Comparison of ENCODE assay signal across 9 cellular contexts in genomic region chr6:36963451-36964290, GRCh38. TPM values are rescaled to one million over a fixed set of nuclear protein-coding genes. Genes with fewer than 3 reads are reported as not detected.
DNase-seq lines count a peak whose midpoint lies in the region; ATAC-seq and TF ChIP-seq lines count a peak whose summit lies in the region.
"Had no signal": no experiment of that assay in that cellular context is flagged by ENCODE, and none has a peak within 500 bp of the region (broad histone marks: within the 10 kb centered on the region; RNA-seq: fewer than 3 reads in every experiment).

No MANE protein-coding gene starts in this region.

- intact Hi-C loops in testis (cut with DNase I; ENCODE audit: low total_unique reads), result no loop called here

- H3K4me2 ChIP-seq in DND-41 (ENCODE audit: insufficient read depth, low read length), result peak overlapping the region; percentile 40; the same call in 1 of the 2 replicates
- H3K4me2 ChIP-seq: smooth muscle cell had no signal

- TF ChIP-seq CTCF in DND-41 (IDR thresholded peaks at IDR 0.05; ENCODE audit: borderline replicate concordance, extremely low read depth, low read length, poor library complexity, severe bottlenecking), result no peak
- no peak for TF ChIP-seq CTCF in testis (IDR thresholded peaks at IDR 0.05)
- TF ChIP-seq CTCF in suprapubic skin (IDR thresholded peaks at IDR 0.05), result no peak

- H3K4me3 Mint-ChIP-seq in IgD-negative memory B cell (peak overlapping the region; percentile 40 to 89 (median 81)), memory B cell (peak overlapping the region; percentile 75)
- H3K4me3 Mint-ChIP-seq in activated T-cell treated with anti-CD3 and anti-CD28 coated beads, Interleukin-2, amount 50 U/mL, for 24 hours, result no peak overlapping the region

- peak; percentile 90 for ATAC-seq in DND-41 (ENCODE audit: insufficient read depth, low read depth)
- ATAC-seq in memory B cell (ENCODE audit: low read depth), result peak; percentile 83
- ATAC-seq in GM18502 (IDR thresholded peaks at IDR 0.05; ENCODE audit: poor library complexity, unreplicated experiment), result no peak

- peaks cover 5% of the 10 kb centered on the region; the same call in 1 of the 2 replicates for H4K20me1 ChIP-seq in DND-41 (ENCODE audit: insufficient read depth, low read length)

- H3K4me1 ChIP-seq in DND-41 (ENCODE audit: insufficient read depth, low read length), result peaks cover 25% of the 10 kb centered on the region
- peaks cover 5% of the 10 kb centered on the region for H3K4me1 ChIP-seq in testis
- H3K4me1 ChIP-seq in suprapubic skin, result peaks cover 56% of the 10 kb centered on the region

- no peaks in the 10 kb centered on the region for H3K27me3 ChIP-seq in DND-41 (ENCODE audit: insufficient read depth, low read length, poor library complexity)
- H3K27me3 ChIP-seq in testis, result no peaks in the 10 kb centered on the region
- H3K27me3 ChIP-seq in suprapubic skin, result no peaks in the 10 kb centered on the region

- H3K27ac ChIP-seq in DND-41 (ENCODE audit: low read length) (peak overlapping the region; percentile 69), testis (peak overlapping the region in 1 of 2 donors; percentile 10), suprapubic skin (no peak overlapping the region)

- H3K9me3 Mint-ChIP-seq in IgD-negative memory B cell (no peaks in the 10 kb centered on the region), memory B cell (no peaks in the 10 kb centered on the region)
- no peaks in the 10 kb centered on the region for H3K9me3 Mint-ChIP-seq in activated T-cell treated with anti-CD3 and anti-CD28 coated beads, Interleukin-2, amount 50 U/mL, for 24 hours

- no peak for TF ChIP-seq POLR2A in testis (IDR thresholded peaks at IDR 0.05)
- no peak for TF ChIP-seq POLR2A in suprapubic skin (IDR thresholded peaks at IDR 0.05)

- H3K36me3 Mint-ChIP-seq in IgD-negative memory B cell (peaks cover 5% of the 10 kb centered on the region), memory B cell (peaks cover 5% of the 10 kb centered on the region)
- H3K36me3 Mint-ChIP-seq in activated T-cell treated with anti-CD3 and anti-CD28 coated beads, Interleukin-2, amount 50 U/mL, for 24 hours (ENCODE audit: low read depth), result peaks cover 30% of the 10 kb centered on the region

- H3K27me3 Mint-ChIP-seq in IgD-negative memory B cell, result no peaks in the 10 kb centered on the region
- H3K27me3 Mint-ChIP-seq in activated T-cell treated with anti-CD3 and anti-CD28 coated beads, Interleukin-2, amount 50 U/mL, for 24 hours, result no peaks in the 10 kb centered on the region
- no peaks in the 10 kb centered on the region for H3K27me3 Mint-ChIP-seq in memory B cell

- no peak overlapping the region for H3K4me3 ChIP-seq in DND-41 (ENCODE audit: low read depth in 1 of 2, low read length in 2 of 2)
- H3K4me3 ChIP-seq in testis, result no peak overlapping the region
- no peak overlapping the region for H3K4me3 ChIP-seq in suprapubic skin
- H3K4me3 ChIP-seq: smooth muscle cell had no signal

- TF ChIP-seq EP300 in suprapubic skin (IDR thresholded peaks at IDR 0.05), result no peak

- peak overlapping the region; percentile 83 to 92 (median 91) for H3K27ac Mint-ChIP-seq in IgD-negative memory B cell
- peak overlapping the region; percentile 57 for H3K27ac Mint-ChIP-seq in activated T-cell treated with anti-CD3 and anti-CD28 coated beads, Interleukin-2, amount 50 U/mL, for 24 hours
- peak overlapping the region; percentile 78 for H3K27ac Mint-ChIP-seq in memory B cell

- peak; percentile 81 for DNase-seq in DND-41
- no peak for DNase-seq in activated T-cell treated with anti-CD3 and anti-CD28 coated beads, Interleukin-2, amount 50 U/mL, for 24 hours
- DNase-seq in memory B cell (ENCODE audit: low spot score in 2 of 2), result peak in 1 of 2 donors; percentile 46
- no peak for DNase-seq in testis
- DNase-seq in DMS153 (lab: John Stamatoyannopoulos, UW), result no peak
- no peak for DNase-seq in suprapubic skin (ENCODE audit: low spot score in 2 of 2)

- H3K9me3 ChIP-seq in DND-41 (ENCODE audit: insufficient read depth, low read length, severe bottlenecking), result no peaks in the 10 kb centered on the region
- H3K9me3 ChIP-seq in testis, result no peaks in the 10 kb centered on the region
- H3K9me3 ChIP-seq in suprapubic skin, result no peaks in the 10 kb centered on the region

- 81 to 92% methylated on average over 2 to 11 of the region's 11 CpGs for WGBS in testis, 2 donors
- 50% methylated on average over 7 of the region's 11 CpGs for WGBS in suprapubic skin

- H2AFZ ChIP-seq in DND-41 (ENCODE audit: low read depth, low read length), result peak overlapping the region; percentile 51

- H3K4me1 Mint-ChIP-seq in IgD-negative memory B cell (peaks cover 8 to 25% (median 18%) of the 10 kb centered on the region in 3 donors), memory B cell (peaks cover 23% of the 10 kb centered on the region)
- H3K4me1 Mint-ChIP-seq in activated T-cell treated with anti-CD3 and anti-CD28 coated beads, Interleukin-2, amount 50 U/mL, for 24 hours (ENCODE audit: low read depth), result peaks cover 52% of the 10 kb centered on the region

- H3K9ac ChIP-seq in DND-41 (ENCODE audit: low read depth, low read length), result peak overlapping the region; percentile 8; the same call in 1 of the 2 replicates

- H3K36me3 ChIP-seq in DND-41 (ENCODE audit: insufficient read depth, low read length), result peaks cover 23% of the 10 kb centered on the region
- no peaks in the 10 kb centered on the region for H3K36me3 ChIP-seq in testis (ENCODE audit: low read depth, missing control alignments)
- peaks cover 19% of the 10 kb centered on the region for H3K36me3 ChIP-seq in suprapubic skin

- no peaks in the 10 kb centered on the region for H3K79me2 ChIP-seq in DND-41 (ENCODE audit: insufficient read depth, low read length)

RNA-seq across cellular contexts. Expression of gene PI16, which starts 9.1 kb away (rescaled TPM):
- 2.3 TPM for polyA plus RNA-seq in IgD-negative memory B cell
- 10 to 100 TPM in 1 of 2 donors, 1 to 10 TPM in 1; 9.8 to 24.7 TPM for total RNA-seq in testis
- 79.3 TPM for polyA plus RNA-seq in testis (ENCODE audit: insufficient read depth, low read depth, low replicate concordance)
- total RNA-seq in suprapubic skin, result 10 to 100 TPM in 1 of 4 donors, 1 to 10 TPM in 3; 2.8 to 17.2 (median 3.9) TPM

RNA-seq across cellular contexts. Expression of gene MTCH1, which starts 22.3 kb away (rescaled TPM):
- 69.5 TPM for polyA plus RNA-seq in IgD-negative memory B cell
- 100 to 1,000 TPM; 227 to 316 TPM for total RNA-seq in testis
- 157 TPM for polyA plus RNA-seq in testis (ENCODE audit: insufficient read depth, low read depth, low replicate concordance)
- 100 to 1,000 TPM; 160 to 220 (median 183) TPM for total RNA-seq in suprapubic skin

RNA-seq across cellular contexts. Expression of gene FGD2, which starts 41.8 kb away (rescaled TPM):
- polyA plus RNA-seq in IgD-negative memory B cell, result 99.8 TPM
- 10 to 100 TPM in 1 of 2 donors, 1 to 10 TPM in 1; 7.0 to 16.0 TPM for total RNA-seq in testis
- 5.8 TPM for polyA plus RNA-seq in testis (ENCODE audit: insufficient read depth, low read depth, low replicate concordance)
- 10 to 100 TPM in 1 of 4 donors, 1 to 10 TPM in 3; 2.4 to 13.6 (median 4.6) TPM for total RNA-seq in suprapubic skin
- total RNA-seq: smooth muscle cell had no signal
- polyA plus RNA-seq: smooth muscle cell had no signal
